ENCODE assay signal across 15 cellular contexts in genomic region chr1:100780826-100781225, GRCh38.
DNase-seq lines count a peak whose midpoint lies in the region; TF ChIP-seq lines count a peak whose summit lies in the region.
"Had no signal": no experiment of that assay in that cellular context is flagged by ENCODE, and none has a peak within 500 bp of the region (broad histone marks: within the 10 kb centered on the region; RNA-seq: fewer than 3 reads in every experiment).

No MANE protein-coding gene starts in this region.

- H3K79me1 ChIP-seq in neuronal stem cell (ENCODE audit: low read depth, low read length): no peaks in the 10 kb centered on the region

- H3K18ac ChIP-seq in neuronal stem cell (ENCODE audit: low read length): no peak overlapping the region

- H2BK15ac ChIP-seq in neuronal stem cell (ENCODE audit: low read length): no peak overlapping the region

- no peak overlapping the region for H2AK5ac ChIP-seq in neuronal stem cell (ENCODE audit: low read depth, low read length)

- H3K23ac ChIP-seq in neuronal stem cell (ENCODE audit: low read depth, low read length, poor library complexity): no peak overlapping the region

- no peak overlapping the region for H2BK5ac ChIP-seq in neuronal stem cell (ENCODE audit: low read length)

- H2AFZ ChIP-seq in neuronal stem cell (ENCODE audit: low read length): peak overlapping the region; percentile 72
- H2AFZ ChIP-seq: GM23338 had no signal

- no peak for TF ChIP-seq CTCF in WERI-Rb-1 (IDR thresholded peaks at IDR 0.05; ENCODE audit: low read depth, low read length)

- peaks cover 0 to 7% of the 10 kb centered on the region in 2 donors for H3K9me3 ChIP-seq in neuronal stem cell (replicated peaks in 1 of 2; ENCODE audit: control insufficient read depth in 2 of 2, insufficient read depth in 1 of 2, low read depth in 1 of 2, low read length in 2 of 2)
- H3K9me3 ChIP-seq in WERI-Rb-1 (ENCODE audit: severe bottlenecking): peaks cover 2% of the 10 kb centered on the region

- no peak overlapping the region for H4K8ac ChIP-seq in neuronal stem cell (ENCODE audit: low read depth, low read length)

- H3K4me2 ChIP-seq in neuronal stem cell (ENCODE audit: insufficient read depth, low read length, poor library complexity, severe bottlenecking): no peak overlapping the region
- H3K4me2 ChIP-seq: GM23338 had no signal

- H3K4ac ChIP-seq in neuronal stem cell (ENCODE audit: low read length): no peak overlapping the region

- H3K4me1 ChIP-seq in neuronal stem cell (ENCODE audit: control insufficient read depth in 2 of 2, insufficient read depth in 1 of 2, low read depth in 1 of 2, low read length in 2 of 2): peaks cover 1 to 2% of the 10 kb centered on the region in 2 donors

- H2BK12ac ChIP-seq in neuronal stem cell (ENCODE audit: low read length): no peak overlapping the region

- DNase-seq in M059J (ENCODE audit: low read depth): peak; percentile 9
- peak; percentile 26 for DNase-seq in RPMI7951 (ENCODE audit: low read depth)
- no peak for DNase-seq in neuronal stem cell (ENCODE audit: low spot score)
- DNase-seq in WERI-Rb-1: no peak
- DNase-seq in NCI-H1694 treated with DMSO at 0.1 percent for 48 hours (lab: John Stamatoyannopoulos, UW): no peak
- no peak for DNase-seq in mucosa of gallbladder (ENCODE audit: low spot score)
- DNase-seq: C1 segment of cervical spinal cord; Calu3; CD4-positive, alpha-beta memory T cell; COR-L47; DMS53; DMS79 treated with DMSO at 0.1 percent for 48 hours; H9; HFFc6 had no signal

- H2BK120ac ChIP-seq in neuronal stem cell (ENCODE audit: low read depth, low read length): no peak overlapping the region

- H3K27me3 ChIP-seq in neuronal stem cell (ENCODE audit: control insufficient read depth in 3 of 3, insufficient read depth in 3 of 3, low read depth in 1 of 3, low read length in 3 of 3): no peaks in the 10 kb centered on the region
- no peaks in the 10 kb centered on the region for H3K27me3 ChIP-seq in WERI-Rb-1 (ENCODE audit: insufficient read depth, low read depth, severe bottlenecking)

- H3K36me3 ChIP-seq in neuronal stem cell (replicated peaks in 1 of 2; ENCODE audit: control insufficient read depth in 2 of 2, insufficient read depth in 2 of 2, low read length in 2 of 2) (no peaks in the 10 kb centered on the region), WERI-Rb-1 (no peaks in the 10 kb centered on the region)

- H3K9ac ChIP-seq in neuronal stem cell (ENCODE audit: low read depth, low read length, poor library complexity): no peak overlapping the region

- no peak overlapping the region for H3K14ac ChIP-seq in neuronal stem cell (ENCODE audit: low read length)

- H4K91ac ChIP-seq in neuronal stem cell (ENCODE audit: low read depth, low read length, poor library complexity): no peak overlapping the region

- H3K27ac ChIP-seq in neuronal stem cell (replicated peaks; ENCODE audit: low read length) (no peak overlapping the region), WERI-Rb-1 (no peak overlapping the region)

- H3K4me3 ChIP-seq in neuronal stem cell (ENCODE audit: low read length in 2 of 2) (no peak overlapping the region), WERI-Rb-1 (ENCODE audit: low read depth, low read length) (no peak overlapping the region)
- H3K4me3 ChIP-seq: GM23338 had no signal

Comparison
In these comparisons a context has a peak if more than half of its experiments do, and no peak if none do; other contexts are left out.
1. DNase-seq: peak in M059J (single experiment) and RPMI7951 (single experiment); none in neuronal stem cell (single experiment), WERI-Rb-1 (single experiment), NCI-H1694 treated with DMSO at 0.1 percent for 48 hours (single experiment) and mucosa of gallbladder (single experiment).